1 cellular context compared by ENCODE assay signal in the genomic region with DNA sequence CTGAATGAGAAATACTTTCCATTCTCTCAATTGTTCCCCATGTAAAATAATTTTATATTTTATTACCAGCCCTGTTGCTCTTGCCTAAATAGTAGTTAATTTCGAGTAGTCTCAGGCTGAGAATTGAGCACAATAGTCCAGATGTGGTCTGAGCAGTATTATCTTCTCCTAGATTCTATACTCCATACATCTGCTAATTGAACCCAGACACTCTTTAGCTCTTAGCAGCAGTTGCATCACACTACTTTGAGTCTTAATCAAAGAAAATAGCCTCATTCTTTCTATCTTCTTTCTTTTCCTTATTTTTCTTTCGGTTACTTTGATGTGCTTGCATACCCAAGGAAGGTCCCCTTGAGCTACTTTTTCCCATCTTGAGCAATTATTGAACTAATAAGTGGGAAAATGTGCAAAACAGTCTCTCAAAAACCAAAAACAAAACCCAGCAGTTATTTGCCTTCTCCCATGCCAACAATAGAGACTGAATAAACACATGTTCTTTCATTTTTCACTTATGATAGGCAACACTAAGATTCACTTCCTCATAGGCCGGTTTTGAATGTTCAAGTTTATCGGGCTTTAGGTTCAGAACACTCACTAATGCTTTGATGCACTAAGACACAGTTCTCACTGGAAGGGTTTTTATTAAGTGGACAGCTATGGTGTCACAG.
TF ChIP-seq lines count a peak whose summit lies in the region.

No MANE protein-coding gene starts in this region.

TF ChIP-seq in SK-N-SH, 30 proteins besides CTCF, POLR2A, EP300 and RAD21 (continued from another document):
- TF ChIP-seq, protein P1, sequence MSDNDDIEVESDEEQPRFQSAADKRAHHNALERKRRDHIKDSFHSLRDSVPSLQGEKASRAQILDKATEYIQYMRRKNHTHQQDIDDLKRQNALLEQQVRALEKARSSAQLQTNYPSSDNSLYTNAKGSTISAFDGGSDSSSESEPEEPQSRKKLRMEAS (IDR thresholded peaks at IDR 0.05; ENCODE audit: low read depth): no peak
- no peak for TF ChIP-seq FOXM1 (IDR thresholded peaks at IDR 0.05; ENCODE audit: low read depth)
- TF ChIP-seq, protein P2, sequence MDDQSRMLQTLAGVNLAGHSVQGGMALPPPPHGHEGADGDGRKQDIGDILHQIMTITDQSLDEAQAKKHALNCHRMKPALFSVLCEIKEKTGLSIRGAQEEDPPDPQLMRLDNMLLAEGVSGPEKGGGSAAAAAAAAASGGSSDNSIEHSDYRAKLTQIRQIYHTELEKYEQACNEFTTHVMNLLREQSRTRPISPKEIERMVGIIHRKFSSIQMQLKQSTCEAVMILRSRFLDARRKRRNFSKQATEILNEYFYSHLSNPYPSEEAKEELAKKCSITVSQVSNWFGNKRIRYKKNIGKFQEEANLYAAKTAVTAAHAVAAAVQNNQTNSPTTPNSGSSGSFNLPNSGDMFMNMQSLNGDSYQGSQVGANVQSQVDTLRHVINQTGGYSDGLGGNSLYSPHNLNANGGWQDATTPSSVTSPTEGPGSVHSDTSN (IDR thresholded peaks at IDR 0.05): no peak
- no peak for TF ChIP-seq SIN3A (IDR thresholded peaks at IDR 0.05; ENCODE audit: borderline replicate concordance, low read depth, low read length)
- no peak for TF ChIP-seq POLR2AphosphoS5 (IDR thresholded peaks at IDR 0.05; ENCODE audit: low read depth, low read length)
- TF ChIP-seq GABPA (IDR thresholded peaks at IDR 0.05; ENCODE audit: low read depth): no peak
- TF ChIP-seq, protein P3, sequence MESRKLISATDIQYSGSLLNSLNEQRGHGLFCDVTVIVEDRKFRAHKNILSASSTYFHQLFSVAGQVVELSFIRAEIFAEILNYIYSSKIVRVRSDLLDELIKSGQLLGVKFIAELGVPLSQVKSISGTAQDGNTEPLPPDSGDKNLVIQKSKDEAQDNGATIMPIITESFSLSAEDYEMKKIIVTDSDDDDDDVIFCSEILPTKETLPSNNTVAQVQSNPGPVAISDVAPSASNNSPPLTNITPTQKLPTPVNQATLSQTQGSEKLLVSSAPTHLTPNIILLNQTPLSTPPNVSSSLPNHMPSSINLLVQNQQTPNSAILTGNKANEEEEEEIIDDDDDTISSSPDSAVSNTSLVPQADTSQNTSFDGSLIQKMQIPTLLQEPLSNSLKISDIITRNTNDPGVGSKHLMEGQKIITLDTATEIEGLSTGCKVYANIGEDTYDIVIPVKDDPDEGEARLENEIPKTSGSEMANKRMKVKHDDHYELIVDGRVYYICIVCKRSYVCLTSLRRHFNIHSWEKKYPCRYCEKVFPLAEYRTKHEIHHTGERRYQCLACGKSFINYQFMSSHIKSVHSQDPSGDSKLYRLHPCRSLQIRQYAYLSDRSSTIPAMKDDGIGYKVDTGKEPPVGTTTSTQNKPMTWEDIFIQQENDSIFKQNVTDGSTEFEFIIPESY (IDR thresholded peaks at IDR 0.05; ENCODE audit: borderline replicate concordance, low read depth): no peak
- no peak for TF ChIP-seq SMC3 (IDR thresholded peaks at IDR 0.05; ENCODE audit: low read depth, low read length)
- TF ChIP-seq EZH2phosphoT487 (IDR thresholded peaks at IDR 0.05; ENCODE audit: borderline replicate concordance, low read depth): no peak
- no peak for TF ChIP-seq RXRA (IDR thresholded peaks at IDR 0.05; ENCODE audit: borderline replicate concordance, low read depth)
